ENCODE assay signal across 1 cellular context in genomic region chr19:10717356-10718204, GRCh38.
TF ChIP-seq lines count a peak whose summit lies in the region.

Gene DNM2 (plus strand): TSS chr19:10718079. CDS start chr19:10718243, 164 bp downstream.

TF ChIP-seq in HepG2, 621 proteins besides CTCF, POLR2A, EP300 and RAD21 (continued from another document and continues in another):
- TF ChIP-seq PRMT3 (CRISPR knock-in tag; IDR thresholded peaks at IDR 0.05; ENCODE audit: borderline replicate concordance, low read depth) (no peak), ZNF350 (CRISPR knock-in tag; IDR thresholded peaks at IDR 0.05; ENCODE audit: borderline replicate concordance, low read depth) (peak; percentile 78), ZNF143 (CRISPR knock-in tag; IDR thresholded peaks at IDR 0.05) (peak; percentile 96), CEBPG (CRISPR knock-in tag; IDR thresholded peaks at IDR 0.05) (peak; percentile 60), ATF2 (CRISPR knock-in tag; IDR thresholded peaks at IDR 0.05) (peak; percentile 51; the same call in 1 of the 2 replicates), GABPB1 (CRISPR knock-in tag; IDR thresholded peaks at IDR 0.05) (peak; percentile 90), MXI1 (IDR thresholded peaks at IDR 0.05; ENCODE audit: borderline replicate concordance, low read depth, low read length) (peak; percentile 61; the same call in 1 of the 3 replicates), KLF16 (CRISPR knock-in tag; IDR thresholded peaks at IDR 0.05) (0 out of 4 replicates have a peak, but pooled peaks of 1 of the 2 experiments have one; percentile 63), CREB1 (IDR thresholded peaks at IDR 0.05) (peak; percentile 93), CREB1 (CRISPR knock-in tag; IDR thresholded peaks at IDR 0.05) (peak; percentile 96), GMEB1 (CRISPR knock-in tag; IDR thresholded peaks at IDR 0.05; ENCODE audit: borderline replicate concordance) (peak; percentile 53; the same call in 1 of the 2 replicates), SAP130 (CRISPR knock-in tag; IDR thresholded peaks at IDR 0.05; ENCODE audit: low read depth) (peak; percentile 73), POGZ (CRISPR knock-in tag; IDR thresholded peaks at IDR 0.05) (peak; percentile 46), THAP11 (CRISPR knock-in tag; IDR thresholded peaks at IDR 0.05) (peak; percentile 98), ZMYM4 (CRISPR knock-in tag; IDR thresholded peaks at IDR 0.05) (peak; percentile 63), ZNF777 (CRISPR knock-in tag; IDR thresholded peaks at IDR 0.05) (peak; percentile 0; the same call in 1 of the 2 replicates), SIX1 (CRISPR knock-in tag; IDR thresholded peaks at IDR 0.05; ENCODE audit: borderline replicate concordance) (peak; percentile 27; the same call in 1 of the 2 replicates), ZNF563 (CRISPR knock-in tag; IDR thresholded peaks at IDR 0.05) (0 out of 2 replicates have a peak, but pooled peaks have one; percentile 19), RBFOX2 (IDR thresholded peaks at IDR 0.05; ENCODE audit: low read depth, low read length) (peak; percentile 92), HDAC2 (CRISPR knock-in tag; IDR thresholded peaks at IDR 0.05) (peak; percentile 13; the same call in 1 of the 2 replicates), HMGA1 (CRISPR knock-in tag; conservative IDR thresholded peaks at IDR 0.05) (no peak), KMT2A (CRISPR knock-in tag; IDR thresholded peaks at IDR 0.05) (0 out of 2 replicates have a peak, but pooled peaks have one; percentile 7), PBX2 (CRISPR knock-in tag; IDR thresholded peaks at IDR 0.05) (peak; percentile 98), PITX1 (CRISPR knock-in tag; IDR thresholded peaks at IDR 0.05) (0 out of 2 replicates have a peak, but pooled peaks have one; percentile 13), RFX1 (IDR thresholded peaks at IDR 0.05) (peak; percentile 20; the same call in 1 of the 2 replicates), FOXA3 (CRISPR knock-in tag; IDR thresholded peaks at IDR 0.05) (peak; percentile 9; the same call in 1 of the 2 replicates), IKZF1 (IDR thresholded peaks at IDR 0.05) (no peak), ZNF251 (CRISPR knock-in tag; IDR thresholded peaks at IDR 0.05) (0 out of 2 replicates have a peak, but pooled peaks have one; percentile 46), POLR2G (IDR thresholded peaks at IDR 0.05; ENCODE audit: low read depth, low read length) (peak; percentile 70; the same call in 1 of the 2 replicates), ZBTB7B (CRISPR knock-in tag; IDR thresholded peaks at IDR 0.05) (peak; percentile 17; the same call in 1 of the 2 replicates), POGK (CRISPR knock-in tag; conservative IDR thresholded peaks at IDR 0.05) (no peak), SIN3A (IDR thresholded peaks at IDR 0.05; ENCODE audit: borderline replicate concordance, low read depth, low read length) (peak; percentile 43; the same call in 1 of the 2 replicates), ZFP36L1 (CRISPR knock-in tag; IDR thresholded peaks at IDR 0.05) (0 out of 2 replicates have a peak, but pooled peaks have one; percentile 47), FOXO1 (CRISPR knock-in tag; IDR thresholded peaks at IDR 0.05) (peak; percentile 40; the same call in 1 of the 2 replicates), KDM2A (CRISPR knock-in tag; IDR thresholded peaks at IDR 0.05; ENCODE audit: borderline replicate concordance, low read depth) (no peak; the same call in 1 of the 2 replicates), TGIF2 (CRISPR knock-in tag; IDR thresholded peaks at IDR 0.05) (peak; percentile 12; the same call in 1 of the 2 replicates), SMAD1 (CRISPR knock-in tag; IDR thresholded peaks at IDR 0.05; ENCODE audit: borderline replicate concordance, low read depth) (peak; percentile 66; the same call in 1 of the 2 replicates), SSRP1 (CRISPR knock-in tag; IDR thresholded peaks at IDR 0.05) (no peak), MED1 (CRISPR knock-in tag; IDR thresholded peaks at IDR 0.05) (peak; percentile 25; the same call in 1 of the 2 replicates), ZNF607 (CRISPR knock-in tag; IDR thresholded peaks at IDR 0.05; ENCODE audit: borderline replicate concordance) (no peak), DNMT3B (CRISPR knock-in tag; conservative IDR thresholded peaks at IDR 0.05) (no peak), MIER2 (CRISPR knock-in tag; IDR thresholded peaks at IDR 0.05) (peak; percentile 15; the same call in 1 of the 2 replicates), SMC3 (IDR thresholded peaks at IDR 0.05; ENCODE audit: low read length) (peak; percentile 94), POLR2AphosphoS5 (IDR thresholded peaks at IDR 0.05; ENCODE audit: low read depth, low read length) (peak; percentile 58), NFYB (CRISPR knock-in tag; IDR thresholded peaks at IDR 0.05) (peak; percentile 98), SOX5 (CRISPR knock-in tag; IDR thresholded peaks at IDR 0.05; ENCODE audit: borderline replicate concordance) (peak; percentile 37; the same call in 1 of the 2 replicates), JUN (CRISPR knock-in tag; IDR thresholded peaks at IDR 0.05) (no peak)
- TF ChIP-seq, protein P1, sequence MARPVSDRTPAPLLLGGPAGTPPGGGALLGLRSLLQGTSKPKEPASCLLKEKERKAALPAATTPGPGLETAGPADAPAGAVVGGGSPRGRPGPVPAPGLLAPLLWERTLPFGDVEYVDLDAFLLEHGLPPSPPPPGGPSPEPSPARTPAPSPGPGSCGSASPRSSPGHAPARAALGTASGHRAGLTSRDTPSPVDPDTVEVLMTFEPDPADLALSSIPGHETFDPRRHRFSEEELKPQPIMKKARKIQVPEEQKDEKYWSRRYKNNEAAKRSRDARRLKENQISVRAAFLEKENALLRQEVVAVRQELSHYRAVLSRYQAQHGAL (CRISPR knock-in tag; IDR thresholded peaks at IDR 0.05; ENCODE audit: not compliant biosample characterization), result peak; percentile 73
- TF ChIP-seq, protein P2, sequence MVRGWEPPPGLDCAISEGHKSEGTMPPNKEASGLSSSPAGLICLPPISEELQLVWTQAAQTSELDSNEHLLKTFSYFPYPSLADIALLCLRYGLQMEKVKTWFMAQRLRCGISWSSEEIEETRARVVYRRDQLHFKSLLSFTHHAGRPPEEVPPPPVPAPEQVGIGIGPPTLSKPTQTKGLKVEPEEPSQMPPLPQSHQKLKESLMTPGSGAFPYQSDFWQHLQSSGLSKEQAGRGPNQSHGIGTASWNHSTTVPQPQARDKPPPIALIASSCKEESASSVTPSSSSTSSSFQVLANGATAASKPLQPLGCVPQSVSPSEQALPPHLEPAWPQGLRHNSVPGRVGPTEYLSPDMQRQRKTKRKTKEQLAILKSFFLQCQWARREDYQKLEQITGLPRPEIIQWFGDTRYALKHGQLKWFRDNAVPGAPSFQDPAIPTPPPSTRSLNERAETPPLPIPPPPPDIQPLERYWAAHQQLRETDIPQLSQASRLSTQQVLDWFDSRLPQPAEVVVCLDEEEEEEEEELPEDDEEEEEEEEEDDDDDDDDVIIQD (CRISPR knock-in tag; IDR thresholded peaks at IDR 0.05; ENCODE audit: low read depth), result peak; percentile 91
- TF ChIP-seq, protein P3, sequence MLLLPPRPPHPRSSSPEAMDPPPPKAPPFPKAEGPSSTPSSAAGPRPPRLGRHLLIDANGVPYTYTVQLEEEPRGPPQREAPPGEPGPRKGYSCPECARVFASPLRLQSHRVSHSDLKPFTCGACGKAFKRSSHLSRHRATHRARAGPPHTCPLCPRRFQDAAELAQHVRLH (CRISPR knock-in tag; IDR thresholded peaks at IDR 0.05; ENCODE audit: borderline replicate concordance, low read depth), result 0 out of 2 replicates have a peak, but pooled peaks have one; percentile 73
- TF ChIP-seq, protein P4, sequence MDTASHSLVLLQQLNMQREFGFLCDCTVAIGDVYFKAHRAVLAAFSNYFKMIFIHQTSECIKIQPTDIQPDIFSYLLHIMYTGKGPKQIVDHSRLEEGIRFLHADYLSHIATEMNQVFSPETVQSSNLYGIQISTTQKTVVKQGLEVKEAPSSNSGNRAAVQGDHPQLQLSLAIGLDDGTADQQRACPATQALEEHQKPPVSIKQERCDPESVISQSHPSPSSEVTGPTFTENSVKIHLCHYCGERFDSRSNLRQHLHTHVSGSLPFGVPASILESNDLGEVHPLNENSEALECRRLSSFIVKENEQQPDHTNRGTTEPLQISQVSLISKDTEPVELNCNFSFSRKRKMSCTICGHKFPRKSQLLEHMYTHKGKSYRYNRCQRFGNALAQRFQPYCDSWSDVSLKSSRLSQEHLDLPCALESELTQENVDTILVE (CRISPR knock-in tag; IDR thresholded peaks at IDR 0.05), result 0 out of 2 replicates have a peak, but pooled peaks have one; percentile 13
- TF ChIP-seq, protein P5, sequence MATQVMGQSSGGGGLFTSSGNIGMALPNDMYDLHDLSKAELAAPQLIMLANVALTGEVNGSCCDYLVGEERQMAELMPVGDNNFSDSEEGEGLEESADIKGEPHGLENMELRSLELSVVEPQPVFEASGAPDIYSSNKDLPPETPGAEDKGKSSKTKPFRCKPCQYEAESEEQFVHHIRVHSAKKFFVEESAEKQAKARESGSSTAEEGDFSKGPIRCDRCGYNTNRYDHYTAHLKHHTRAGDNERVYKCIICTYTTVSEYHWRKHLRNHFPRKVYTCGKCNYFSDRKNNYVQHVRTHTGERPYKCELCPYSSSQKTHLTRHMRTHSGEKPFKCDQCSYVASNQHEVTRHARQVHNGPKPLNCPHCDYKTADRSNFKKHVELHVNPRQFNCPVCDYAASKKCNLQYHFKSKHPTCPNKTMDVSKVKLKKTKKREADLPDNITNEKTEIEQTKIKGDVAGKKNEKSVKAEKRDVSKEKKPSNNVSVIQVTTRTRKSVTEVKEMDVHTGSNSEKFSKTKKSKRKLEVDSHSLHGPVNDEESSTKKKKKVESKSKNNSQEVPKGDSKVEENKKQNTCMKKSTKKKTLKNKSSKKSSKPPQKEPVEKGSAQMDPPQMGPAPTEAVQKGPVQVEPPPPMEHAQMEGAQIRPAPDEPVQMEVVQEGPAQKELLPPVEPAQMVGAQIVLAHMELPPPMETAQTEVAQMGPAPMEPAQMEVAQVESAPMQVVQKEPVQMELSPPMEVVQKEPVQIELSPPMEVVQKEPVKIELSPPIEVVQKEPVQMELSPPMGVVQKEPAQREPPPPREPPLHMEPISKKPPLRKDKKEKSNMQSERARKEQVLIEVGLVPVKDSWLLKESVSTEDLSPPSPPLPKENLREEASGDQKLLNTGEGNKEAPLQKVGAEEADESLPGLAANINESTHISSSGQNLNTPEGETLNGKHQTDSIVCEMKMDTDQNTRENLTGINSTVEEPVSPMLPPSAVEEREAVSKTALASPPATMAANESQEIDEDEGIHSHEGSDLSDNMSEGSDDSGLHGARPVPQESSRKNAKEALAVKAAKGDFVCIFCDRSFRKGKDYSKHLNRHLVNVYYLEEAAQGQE (IDR thresholded peaks at IDR 0.05; ENCODE audit: borderline replicate concordance in 1 of 2, low read depth in 1 of 2, low read length in 2 of 2), result no peak
- TF ChIP-seq, protein P6, sequence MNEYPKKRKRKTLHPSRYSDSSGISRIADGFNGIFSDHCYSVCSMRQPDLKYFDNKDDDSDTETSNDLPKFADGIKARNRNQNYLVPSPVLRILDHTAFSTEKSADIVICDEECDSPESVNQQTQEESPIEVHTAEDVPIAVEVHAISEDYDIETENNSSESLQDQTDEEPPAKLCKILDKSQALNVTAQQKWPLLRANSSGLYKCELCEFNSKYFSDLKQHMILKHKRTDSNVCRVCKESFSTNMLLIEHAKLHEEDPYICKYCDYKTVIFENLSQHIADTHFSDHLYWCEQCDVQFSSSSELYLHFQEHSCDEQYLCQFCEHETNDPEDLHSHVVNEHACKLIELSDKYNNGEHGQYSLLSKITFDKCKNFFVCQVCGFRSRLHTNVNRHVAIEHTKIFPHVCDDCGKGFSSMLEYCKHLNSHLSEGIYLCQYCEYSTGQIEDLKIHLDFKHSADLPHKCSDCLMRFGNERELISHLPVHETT (CRISPR knock-in tag; conservative IDR thresholded peaks at IDR 0.05), result peak; percentile 70; the same call in 1 of the 2 replicates
